Comparison of ENCODE assay signal across 10 cellular contexts in the genomic region with DNA sequence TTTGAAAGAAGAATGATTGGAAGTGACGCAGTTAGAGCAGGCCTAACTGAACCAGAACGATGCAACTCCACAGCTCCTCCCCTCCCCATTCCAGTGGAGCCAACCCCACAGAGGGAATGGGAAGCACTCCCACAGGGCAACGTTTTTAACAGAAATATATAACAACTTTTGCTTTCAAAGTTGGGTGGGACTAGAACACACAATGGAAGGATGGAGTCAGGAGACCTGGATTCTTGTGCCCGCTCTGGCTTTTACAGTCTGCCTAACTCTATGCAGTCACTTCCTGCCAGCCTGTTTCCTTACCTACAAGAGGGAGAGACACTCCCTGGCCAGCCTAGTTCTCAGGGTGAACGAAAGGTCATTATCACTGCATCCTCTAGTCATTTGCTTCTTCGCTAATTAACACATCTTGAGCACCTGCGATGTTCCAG.
DNase-seq lines count a peak whose midpoint lies in the region; FAIRE-seq and TF ChIP-seq lines count a peak whose summit lies in the region.
"Had no signal": no experiment of that assay in that cellular context is flagged by ENCODE, and none has a peak within 500 bp of the region (broad histone marks: within the 10 kb centered on the region; RNA-seq: fewer than 3 reads in every experiment).

No MANE protein-coding gene starts in this region.

- dilution Hi-C loops in keratinocyte (cut with MboI; ENCODE audit: extremely low pct_ligation_motif_present, low sequenced_read_pairs) = no loop called here

- no peak for TF ChIP-seq POLR2A in lower leg skin (IDR thresholded peaks at IDR 0.05)

- intact Hi-C loops in ascending aorta (cut with DNase I) (loop anchor here (10.0 kb wide), 1 partner anchor 255 kb away; no protein-coding TSS in a partner anchor), lower leg skin (cut with DNase I; ENCODE audit: low total_unique reads) (no loop called here)

- peaks cover 54% of the 10 kb centered on the region for H3K79me2 ChIP-seq in keratinocyte (ENCODE audit: control insufficient read depth, insufficient read depth, low read length)

- H3K4me3 ChIP-seq in ascending aorta (no peak overlapping the region), keratinocyte (ENCODE audit: control insufficient read depth in 2 of 3, extremely low read depth in 1 of 3, insufficient read depth in 2 of 3, low read depth in 1 of 3, low read length in 3 of 3) (no peak overlapping the region), skin epidermis (no peak overlapping the region), lower leg skin (ENCODE audit: low read depth, poor library complexity, severe bottlenecking) (no peak overlapping the region)

- peak overlapping the region; percentile 34 for H3K4me2 ChIP-seq in keratinocyte (ENCODE audit: control insufficient read depth, extremely low read depth, insufficient read depth, low read depth, low read length)

- H3K27ac ChIP-seq in ascending aorta (peak overlapping the region; percentile 97 to 98), keratinocyte (ENCODE audit: control insufficient read depth, insufficient read depth, low read length) (peak overlapping the region; percentile 61), skin epidermis (peak overlapping the region in 18 of 21 experiments; percentile 14 to 88 (median 72))

- no peaks in the 10 kb centered on the region for H4K20me1 ChIP-seq in keratinocyte (ENCODE audit: control insufficient read depth, extremely low read depth, insufficient read depth, low read length)

- H3K9me1 ChIP-seq in keratinocyte (ENCODE audit: control insufficient read depth, extremely low read depth, insufficient read depth, low read length) = peaks cover 7% of the 10 kb centered on the region

- H3K9me3 ChIP-seq in ascending aorta = no peaks in the 10 kb centered on the region
- no peaks in the 10 kb centered on the region for H3K9me3 ChIP-seq in keratinocyte (ENCODE audit: control insufficient read depth, low read depth, low read length)

- no peak for FAIRE-seq in keratinocyte (lab: Jason Lieb, UNC)

- H3K4me1 ChIP-seq in ascending aorta (peaks cover 69 to 94% of the 10 kb centered on the region in 2 donors), keratinocyte (ENCODE audit: control insufficient read depth, extremely low read depth, insufficient read depth, low read length) (peaks cover 47% of the 10 kb centered on the region)

- H3K27me3 ChIP-seq in ascending aorta (no peaks in the 10 kb centered on the region), keratinocyte (ENCODE audit: control insufficient read depth, extremely low read depth, insufficient read depth, low read length) (no peaks in the 10 kb centered on the region)

- 36 to 52% methylated on average over 7 of the region's 7 CpGs for WGBS in lower leg skin, 2 donors

- TF ChIP-seq CTCF in ascending aorta (IDR thresholded peaks at IDR 0.05) (no peak), keratinocyte (optimal IDR thresholded peaks at IDR 0.05 in 1 of 3, IDR thresholded peaks at IDR 0.05 in 1 of 3, conservative IDR thresholded peaks at IDR 0.05 in 1 of 3; ENCODE audit: extremely low read depth in 1 of 3, insufficient read depth in 2 of 3, low read length in 3 of 3) (no peak), GM20000 (IDR thresholded peaks at IDR 0.05; ENCODE audit: extremely low read depth, missing control alignments) (no peak), lower leg skin (IDR thresholded peaks at IDR 0.05) (no peak)

- H3K36me3 ChIP-seq in ascending aorta (no peaks in the 10 kb centered on the region), keratinocyte (ENCODE audit: control insufficient read depth in 2 of 2, extremely low read depth in 1 of 2, insufficient read depth in 2 of 2, low read length in 2 of 2) (no peaks in the 10 kb centered on the region)

- peak overlapping the region; percentile 4 for H3K9ac ChIP-seq in keratinocyte (ENCODE audit: control insufficient read depth, extremely low read depth, insufficient read depth, low read length)

- DNase-seq in EH (ENCODE audit: low read depth) (peak; percentile 49), ascending aorta (ENCODE audit: low spot score in 2 of 2) (no peak), keratinocyte (ENCODE audit: low read depth, low spot score) (no peak), GM20000 (ENCODE audit: low spot score) (no peak), COR-L47 (lab: John Stamatoyannopoulos, UW) (no peak), lower leg skin (ENCODE audit: low spot score in 2 of 2) (no peak)
- no peak for DNase-seq in activated naive CD4-positive, alpha-beta T cell (lab: John Stamatoyannopoulos, UW)
- DNase-seq: stimulated activated CD8-positive, alpha-beta memory T cell treated with anti-CD3 and anti-CD28 coated beads, Interleukin-4, amount 100 ng/mL, for 48 hours; T-helper 1 cell had no signal

- no peak overlapping the region for H2AFZ ChIP-seq in keratinocyte (ENCODE audit: control insufficient read depth, low read length)
